8 cellular contexts compared by ENCODE assay signal in genomic region chr5:151523335-151523734, GRCh38.
A peak's percentile ranks its signal among the peaks of the same experiment; 100 is the strongest.
DNase-seq lines count a peak whose midpoint lies in the region; ATAC-seq and TF ChIP-seq lines count a peak whose summit lies in the region.

No MANE protein-coding gene starts in this region.

- H2AFZ ChIP-seq in smooth muscle cell (ENCODE audit: low read depth), result no peak overlapping the region

- H3K27ac Mint-ChIP-seq in CD8-positive, alpha-beta T cell, result no peak overlapping the region
- H3K27ac Mint-ChIP-seq in activated CD4-positive, alpha-beta T cell treated with anti-CD3 and anti-CD28 coated beads, Interleukin-2, amount 10 ng/mL, durations not matched to agents 7 days and 5 days, result no peak overlapping the region

- TF ChIP-seq CTCF in CD8-positive, alpha-beta T cell (IDR thresholded peaks at IDR 0.05), result peak; percentile 40
- TF ChIP-seq CTCF in foreskin keratinocyte (conservative IDR thresholded peaks at IDR 0.05) (peak; percentile 71), smooth muscle cell (IDR thresholded peaks at IDR 0.05; ENCODE audit: borderline replicate concordance, insufficient read depth, poor library complexity, severe bottlenecking) (peak; percentile 42)

- no peaks in the 10 kb centered on the region for H3F3A ChIP-seq in smooth muscle cell (ENCODE audit: low read depth)

- no peak overlapping the region for H3K4me3 Mint-ChIP-seq in CD8-positive, alpha-beta T cell
- H3K4me3 Mint-ChIP-seq in activated CD4-positive, alpha-beta T cell treated with anti-CD3 and anti-CD28 coated beads, Interleukin-2, amount 10 ng/mL, durations not matched to agents 7 days and 5 days, result no peak overlapping the region

- peak; percentile 52 for ATAC-seq in CD8-positive, alpha-beta T cell
- peak; percentile 83 for ATAC-seq in GM18517 (IDR thresholded peaks at IDR 0.05; ENCODE audit: unreplicated experiment)
- peak; percentile 95 for ATAC-seq in HG02885 (IDR thresholded peaks at IDR 0.05; ENCODE audit: poor library complexity, unreplicated experiment)
- ATAC-seq in foreskin keratinocyte, result peak; percentile 86
- ATAC-seq in aorta (ENCODE audit: low FRiP score), result no peak

- no peaks in the 10 kb centered on the region for H3K79me2 ChIP-seq in smooth muscle cell (ENCODE audit: low read depth)

- DNase-seq in CD8-positive, alpha-beta T cell, result no peak
- DNase-seq in NCI-H2029 treated with DMSO at 0.1 percent for 48 hours (lab: John Stamatoyannopoulos, UW), result peak; percentile 58
- peak; percentile 57 for DNase-seq in activated CD4-positive, alpha-beta T cell treated with anti-CD3 and anti-CD28 coated beads, Interleukin-2, amount 10 ng/mL, durations not matched to agents 7 days and 5 days
- peak; percentile 19 to 55 for DNase-seq in foreskin keratinocyte
- no peak for DNase-seq in smooth muscle cell (lab: John Stamatoyannopoulos, UW; ENCODE audit: unreplicated experiment)
- DNase-seq in aorta, result no peak

- H3K9me3 Mint-ChIP-seq in CD8-positive, alpha-beta T cell, result no peaks in the 10 kb centered on the region
- no peaks in the 10 kb centered on the region for H3K9me3 Mint-ChIP-seq in activated CD4-positive, alpha-beta T cell treated with anti-CD3 and anti-CD28 coated beads, Interleukin-2, amount 10 ng/mL, durations not matched to agents 7 days and 5 days

- no peaks in the 10 kb centered on the region for H3K9me3 ChIP-seq in CD8-positive, alpha-beta T cell (ENCODE audit: low read length)
- no peaks in the 10 kb centered on the region for H3K9me3 ChIP-seq in smooth muscle cell (replicated peaks; ENCODE audit: low read depth)
- H3K9me3 ChIP-seq in aorta (ENCODE audit: control insufficient read depth, low read length), result no peaks in the 10 kb centered on the region

- H3K36me3 ChIP-seq in CD8-positive, alpha-beta T cell (ENCODE audit: insufficient read depth, low read length), result no peaks in the 10 kb centered on the region
- H3K36me3 ChIP-seq in smooth muscle cell (ENCODE audit: low read depth) (no peaks in the 10 kb centered on the region), aorta (ENCODE audit: control insufficient read depth in 1 of 2, insufficient read depth in 2 of 2, low read length in 1 of 2) (no peaks in the 10 kb centered on the region)

- no peaks in the 10 kb centered on the region for H4K20me1 ChIP-seq in smooth muscle cell (ENCODE audit: low read depth)

- H3K4me2 ChIP-seq in smooth muscle cell, result no peak overlapping the region

- 36% methylated on average over 2 of the region's 2 CpGs for WGBS in smooth muscle cell (ENCODE audit: low lambda C conversion rate)
- WGBS in aorta, 2 donors, result 75 to 81% methylated on average over 2 of the region's 2 CpGs

- no peaks in the 10 kb centered on the region for H3K4me1 ChIP-seq in CD8-positive, alpha-beta T cell (ENCODE audit: insufficient read depth, low read length)
- no peaks in the 10 kb centered on the region for H3K4me1 ChIP-seq in foreskin keratinocyte
- H3K4me1 ChIP-seq in smooth muscle cell (ENCODE audit: low read depth), result no peaks in the 10 kb centered on the region
- no peaks in the 10 kb centered on the region for H3K4me1 ChIP-seq in aorta (ENCODE audit: control insufficient read depth in 1 of 2, insufficient read depth in 2 of 2, low read length in 2 of 2)

- H3K4me1 Mint-ChIP-seq in CD8-positive, alpha-beta T cell (ENCODE audit: low read depth), result no peaks in the 10 kb centered on the region
- H3K4me1 Mint-ChIP-seq in activated CD4-positive, alpha-beta T cell treated with anti-CD3 and anti-CD28 coated beads, Interleukin-2, amount 10 ng/mL, durations not matched to agents 7 days and 5 days, result peaks cover 3% of the 10 kb centered on the region

- POLR2A ChIA-PET in CD8-positive, alpha-beta T cell (lab: Charles Lee), result no interaction called here
- POLR2A ChIA-PET in activated CD4-positive, alpha-beta T cell treated with anti-CD3 and anti-CD28 coated beads, Interleukin-2, amount 10 ng/mL, durations not matched to agents 7 days and 5 days (lab: Charles Lee), result no interaction called here

- no peaks in the 10 kb centered on the region for H3K27me3 Mint-ChIP-seq in CD8-positive, alpha-beta T cell (ENCODE audit: low read depth)
- no peaks in the 10 kb centered on the region for H3K27me3 Mint-ChIP-seq in activated CD4-positive, alpha-beta T cell treated with anti-CD3 and anti-CD28 coated beads, Interleukin-2, amount 10 ng/mL, durations not matched to agents 7 days and 5 days

- intact Hi-C loops in CD8-positive, alpha-beta T cell (cut with DNase I, micrococcal nuclease), result loop anchor here (1.0 kb wide), 2 partner anchors 76 to 129 kb away; partner anchors contain the start of gene SLC36A1 (in 2 of the 2)
- intact Hi-C loops in aorta (cut with DNase I), result no loop called here

- H3K27me3 ChIP-seq in CD8-positive, alpha-beta T cell (ENCODE audit: insufficient read depth, low read length), result no peaks in the 10 kb centered on the region
- no peaks in the 10 kb centered on the region for H3K27me3 ChIP-seq in foreskin keratinocyte
- no peaks in the 10 kb centered on the region for H3K27me3 ChIP-seq in smooth muscle cell (ENCODE audit: low read depth)
- no peaks in the 10 kb centered on the region for H3K27me3 ChIP-seq in aorta (ENCODE audit: control insufficient read depth in 1 of 2, insufficient read depth in 2 of 2, low read length in 1 of 2)

- H3K4me3 ChIP-seq in CD8-positive, alpha-beta T cell (ENCODE audit: low read depth, low read length), result no peak overlapping the region
- H3K4me3 ChIP-seq in smooth muscle cell (no peak overlapping the region), aorta (ENCODE audit: low read length in 2 of 2) (no peak overlapping the region)

- no peak overlapping the region for H3K9ac ChIP-seq in smooth muscle cell (ENCODE audit: low read depth)

- H3K36me3 Mint-ChIP-seq in CD8-positive, alpha-beta T cell, result no peaks in the 10 kb centered on the region
- H3K36me3 Mint-ChIP-seq in activated CD4-positive, alpha-beta T cell treated with anti-CD3 and anti-CD28 coated beads, Interleukin-2, amount 10 ng/mL, durations not matched to agents 7 days and 5 days (ENCODE audit: low read depth), result no peaks in the 10 kb centered on the region

- no peak overlapping the region for H3K27ac ChIP-seq in CD8-positive, alpha-beta T cell (ENCODE audit: low read depth, low read length)
- H3K27ac ChIP-seq in foreskin keratinocyte (no peak overlapping the region), smooth muscle cell (ENCODE audit: low read depth) (no peak overlapping the region), aorta (ENCODE audit: low read depth in 1 of 2, low read length in 2 of 2) (no peak overlapping the region)

- CTCF ChIA-PET in CD8-positive, alpha-beta T cell (lab: Charles Lee), result interaction anchor here (0.6 to 1.8 kb wide), 6 partner anchors 11 to 245 kb away, joined by 3 to 10 read pairs (median 4); partner anchors contain the start of gene SLC36A1
- CTCF ChIA-PET in activated CD4-positive, alpha-beta T cell treated with anti-CD3 and anti-CD28 coated beads, Interleukin-2, amount 10 ng/mL, durations not matched to agents 7 days and 5 days (lab: Charles Lee), result interaction anchor here (0.5 to 1.3 kb wide), 9 partner anchors 13 to 136 kb away, joined by 3 to 6 read pairs (median 4); partner anchors contain the start of gene SLC36A1

Comparison
In these comparisons a context has a peak if more than half of its experiments do, and no peak if none do; other contexts are left out.
1. DNase-seq: peak in NCI-H2029 treated with DMSO at 0.1 percent for 48 hours (single experiment), activated CD4-positive, alpha-beta T cell treated with anti-CD3 and anti-CD28 coated beads, Interleukin-2, amount 10 ng/mL, durations not matched to agents 7 days and 5 days (single experiment) and foreskin keratinocyte (2 of 2); none in CD8-positive, alpha-beta T cell (0 of 7), smooth muscle cell (single experiment) and aorta (0 of 2).
2. intact Hi-C loops: an anchor here in CD8-positive, alpha-beta T cell (1.0 kb wide); none called in aorta.
3. Peak in every context shown above with its lines, with median percentiles within 50 percentile points of each other: CTCF ChIP-seq.